ENCODE assay signal across 10 cellular contexts in genomic region chr6:87152528-87152950, GRCh38. TPM values are rescaled to one million over a fixed set of nuclear protein-coding genes. Genes with fewer than 3 reads are reported as not detected.
DNase-seq lines count a peak whose midpoint lies in the region; ATAC-seq and TF ChIP-seq lines count a peak whose summit lies in the region.
"Had no signal": no experiment of that assay in that cellular context is flagged by ENCODE, and none has a peak within 500 bp of the region (broad histone marks: within the 10 kb centered on the region; RNA-seq: fewer than 3 reads in every experiment).

No MANE protein-coding gene starts in this region.

- H3K9me3 ChIP-seq in SK-N-SH, result no peaks in the 10 kb centered on the region
- H3K9me3 ChIP-seq in SU-DHL-6 (ENCODE audit: insufficient read depth, low read length), result no peaks in the 10 kb centered on the region
- H3K9me3 ChIP-seq in gastrocnemius medialis, result no peaks in the 10 kb centered on the region

- in situ Hi-C loops in gastrocnemius medialis (cut with MboI; ENCODE audit: low sequenced_read_pairs in 4 of 4), result no loop called here

- TF ChIP-seq RAD21 in SK-N-SH (IDR thresholded peaks at IDR 0.05; ENCODE audit: low read length), result no peak

- H3K4me2 ChIP-seq in SK-N-SH (peak overlapping the region; percentile 74), SU-DHL-6 (ENCODE audit: low read depth, low read length, poor library complexity, severe bottlenecking) (peak overlapping the region; percentile 29)

- H3K27me3 ChIP-seq in SK-N-SH (ENCODE audit: insufficient read depth) (no peaks in the 10 kb centered on the region), SU-DHL-6 (ENCODE audit: low read length) (no peaks in the 10 kb centered on the region), gastrocnemius medialis (no peaks in the 10 kb centered on the region)

- POLR2A ChIA-PET in SK-N-SH (lab: Yijun Ruan, JAX), result interaction anchor here (0.9 kb wide), 3 partner anchors 12 to 1509 kb away, joined by 3 to 4 read pairs (median 4); partner anchors contain the start of gene SYNCRIP

- no peak for TF ChIP-seq POLR2A in gastrocnemius medialis (IDR thresholded peaks at IDR 0.05)

- CTCF ChIA-PET in SK-N-SH (lab: Yijun Ruan, JAX), result interaction anchor here (0.8 kb wide), 1 partner anchor 74 kb away, joined by 3 read pairs; no protein-coding TSS in a partner anchor

- H3K27ac ChIP-seq in SK-N-SH (ENCODE audit: low read depth in 2 of 2, low read length in 1 of 2), result peak overlapping the region; percentile 95 to 98
- H3K27ac ChIP-seq in SU-DHL-6 (ENCODE audit: low read depth, low read length), result no peak overlapping the region
- peak overlapping the region; percentile 96 to 98 (median 96) for H3K27ac ChIP-seq in gastrocnemius medialis

- H3F3A ChIP-seq in SK-N-SH (replicated peaks; ENCODE audit: insufficient read depth) (peaks cover 24% of the 10 kb centered on the region), SU-DHL-6 (ENCODE audit: insufficient read depth) (peaks cover 7% of the 10 kb centered on the region; the same call in 1 of the 2 replicates)

- no peak for TF ChIP-seq EP300 in SK-N-SH (IDR thresholded peaks at IDR 0.05; ENCODE audit: borderline replicate concordance in 1 of 2, low read depth in 1 of 2, low read length in 1 of 2)

- ATAC-seq in SK-N-SH treated with all-trans-retinoic acid at 6 μM for 48 hours, result no peak
- ATAC-seq in gastrocnemius medialis, result no peak
- no peak for ATAC-seq in HG03457 (IDR thresholded peaks at IDR 0.05; ENCODE audit: unreplicated experiment)

- H3K4me3 ChIP-seq in SK-N-SH (ENCODE audit: low read depth in 2 of 2, low read length in 1 of 2), result peak overlapping the region; percentile 51 to 57
- H3K4me3 ChIP-seq in SU-DHL-6 (ENCODE audit: insufficient read depth, low read length, poor library complexity, severe bottlenecking), result no peak overlapping the region
- H3K4me3 ChIP-seq in gastrocnemius medialis, result peak overlapping the region; percentile 65 to 82 (median 74)

- DNase-seq in SK-N-SH (no peak), fibroblast of gingiva (ENCODE audit: low read depth) (peak; percentile 3), gastrocnemius medialis (no peak), A172 (ENCODE audit: low spot score) (no peak)
- DNase-seq in stimulated activated CD4-positive, alpha-beta T cell treated with anti-CD3 and anti-CD28 coated beads, Interleukin-2, amount 100 ng/mL, for 48 hours, result no peak
- DNase-seq: DND-41 had no signal

- H4K20me1 ChIP-seq in SK-N-SH (ENCODE audit: insufficient read depth), result peaks cover 15% of the 10 kb centered on the region
- H4K20me1 ChIP-seq in SU-DHL-6 (ENCODE audit: low read depth, low read length), result peaks cover 9% of the 10 kb centered on the region; the same call in 1 of the 2 replicates

- H3K4me1 ChIP-seq in SK-N-SH (ENCODE audit: control insufficient read depth in 1 of 2, insufficient read depth in 2 of 2, low read depth in 1 of 2, low read length in 1 of 2), result peaks cover 16 to 20% of the 10 kb centered on the region in 2 experiments
- H3K4me1 ChIP-seq in gastrocnemius medialis, result peaks cover 35 to 37% of the 10 kb centered on the region in 2 donors

- intact Hi-C loops in gastrocnemius medialis (cut with DNase I; ENCODE audit: low total_unique reads), result loop anchor here (1.0 to 10.0 kb wide), 6 partner anchors 48 to 1812 kb away; partner anchors contain the start of genes CFAP206, RNGTT, SLC35A1 and SMIM8

- peak overlapping the region; percentile 81 for H3K9ac ChIP-seq in SK-N-SH
- H3K9ac ChIP-seq in SU-DHL-6 (ENCODE audit: low read length), result 0 out of 2 replicates have a peak overlapping the region, but pooled peaks have one; percentile 6

- H3K36me3 ChIP-seq in SK-N-SH (replicated peaks in 1 of 2; ENCODE audit: control insufficient read depth in 1 of 2, insufficient read depth in 2 of 2, low read length in 1 of 2) (peaks cover 0 to 5% of the 10 kb centered on the region in 2 experiments), SU-DHL-6 (ENCODE audit: low read length) (no peaks in the 10 kb centered on the region), gastrocnemius medialis (no peaks in the 10 kb centered on the region)

- H3K79me2 ChIP-seq in SK-N-SH (ENCODE audit: insufficient read depth), result peaks cover 43% of the 10 kb centered on the region
- peaks cover 29% of the 10 kb centered on the region for H3K79me2 ChIP-seq in SU-DHL-6 (ENCODE audit: insufficient read depth, low read length)

- no peak for TF ChIP-seq CTCF in SK-N-SH (IDR thresholded peaks at IDR 0.05)
- no peak for TF ChIP-seq CTCF in SU-DHL-6 (IDR thresholded peaks at IDR 0.05; ENCODE audit: insufficient read depth, low read length, poor library complexity, severe bottlenecking)
- TF ChIP-seq CTCF in gastrocnemius medialis (IDR thresholded peaks at IDR 0.05 in 4 of 5, conservative IDR thresholded peaks at IDR 0.05 in 1 of 5), result no peak

- no peaks in the 10 kb centered on the region for H3K9me2 ChIP-seq in SK-N-SH
- H3K9me2 ChIP-seq in SU-DHL-6 (replicated peaks; ENCODE audit: insufficient read depth, low read length), result no peaks in the 10 kb centered on the region

- H2AFZ ChIP-seq in SK-N-SH (ENCODE audit: low read depth) (peak overlapping the region; percentile 99), SU-DHL-6 (ENCODE audit: low read depth, low read length, severe bottlenecking) (peak overlapping the region; percentile 8)

- WGBS in SK-N-SH (ENCODE audit: low lambda C conversion rate), result 21% methylated on average over 22 of the region's 22 CpGs

TF ChIP-seq in SK-N-SH, 30 proteins besides CTCF, POLR2A, EP300 and RAD21:
- TF ChIP-seq RCOR1 (IDR thresholded peaks at IDR 0.05; ENCODE audit: low read length), result no peak
- 0 out of 2 replicates have a peak, but pooled peaks have one; percentile 9 for TF ChIP-seq TEAD4 (IDR thresholded peaks at IDR 0.05; ENCODE audit: borderline replicate concordance, insufficient read depth)
- peak; percentile 67 for TF ChIP-seq MXI1 (IDR thresholded peaks at IDR 0.05; ENCODE audit: low read depth, low read length)
TF ChIP-seq in SK-N-SH: peak in this region for 2.

TF ChIP-seq in SK-N-SH treated with all-trans-retinoic acid at 6 μM for 48 hours, 23 proteins besides CTCF, POLR2A, EP300 and RAD21 (continues in another document):
- TF ChIP-seq ZFP30 (CRISPR knock-in tag; IDR thresholded peaks at IDR 0.05), result no peak
- no peak for TF ChIP-seq CREB5 (CRISPR knock-in tag; IDR thresholded peaks at IDR 0.05; ENCODE audit: low read depth)
- TF ChIP-seq CSRNP3 (CRISPR knock-in tag; IDR thresholded peaks at IDR 0.05), result no peak
- no peak for TF ChIP-seq BACH2 (CRISPR knock-in tag; IDR thresholded peaks at IDR 0.05; ENCODE audit: borderline replicate concordance)
- no peak for TF ChIP-seq ZNF565 (CRISPR knock-in tag; conservative IDR thresholded peaks at IDR 0.05; ENCODE audit: low read depth)
- no peak for TF ChIP-seq ISL1 (CRISPR knock-in tag; IDR thresholded peaks at IDR 0.05)
- TF ChIP-seq ZC3H10 (CRISPR knock-in tag; IDR thresholded peaks at IDR 0.05), result no peak
- TF ChIP-seq TOX (CRISPR knock-in tag; IDR thresholded peaks at IDR 0.05; ENCODE audit: borderline replicate concordance), result no peak
- TF ChIP-seq ZNF8 (CRISPR knock-in tag; IDR thresholded peaks at IDR 0.05), result no peak
- TF ChIP-seq PATZ1 (CRISPR knock-in tag; IDR thresholded peaks at IDR 0.05; ENCODE audit: borderline replicate concordance), result no peak
- TF ChIP-seq PPARA (CRISPR knock-in tag; IDR thresholded peaks at IDR 0.05; ENCODE audit: borderline replicate concordance), result no peak

RNA-seq across cellular contexts. Expression of gene ZNF292, which starts 2.8 kb away (rescaled TPM):
- polyA plus RNA-seq in SK-N-SH (2012; rRNA removed), result 3.2 and 5.0 TPM in 2 replicates
- 3.0 and 4.2 TPM in 2 replicates for polyA plus RNA-seq in SK-N-SH (2012; cell fraction: cytosol; rRNA removed)
- 7.6 and 23.9 TPM in 2 replicates for polyA plus RNA-seq in SK-N-SH (2012; cell fraction: nucleus; rRNA removed)
- total RNA-seq in gastrocnemius medialis, result 10 to 100 TPM; 10.7 to 21.7 (median 11.5) TPM
- total RNA-seq in A172 (2014; rRNA removed; shearing (Covaris generic)), result 9.3 and 13.9 TPM in 2 replicates

RNA-seq across cellular contexts. Expression of gene CGA, which starts 57.6 kb away (rescaled TPM):
- polyA plus RNA-seq in SK-N-SH (2012; rRNA removed), result 0.10 and 0.18 TPM in 2 replicates
- polyA plus RNA-seq in SK-N-SH (2012; cell fraction: cytosol; rRNA removed), result 0.04 and 0.10 TPM in 2 replicates
- polyA plus RNA-seq in SK-N-SH (2012; cell fraction: nucleus; rRNA removed), result 0.25 and 0.41 TPM in 2 replicates
- total RNA-seq in gastrocnemius medialis, result not detected
- not detected in 2 replicates for total RNA-seq in A172 (2014; rRNA removed; shearing (Covaris generic))
- total RNA-seq: activated CD8-positive, alpha-beta memory T cell treated with anti-CD3 and anti-CD28 coated beads for 36 hours had no signal
